ENCODE assay signal across 1 cellular context in genomic region chr17:32497431-32498205, GRCh38.
TF ChIP-seq lines count a peak whose summit lies in the region.

No MANE protein-coding gene starts in this region.

TF ChIP-seq in A549, 52 proteins besides CTCF, POLR2A, EP300 and RAD21 (continued from another document):
- TF ChIP-seq ELK1 (IDR thresholded peaks at IDR 0.05; ENCODE audit: low read depth, low read length) (no peak), PHF8 (IDR thresholded peaks at IDR 0.05; ENCODE audit: borderline replicate concordance, low read depth) (no peak), ATOH8 (CRISPR knock-in tag; IDR thresholded peaks at IDR 0.05; ENCODE audit: low read depth) (no peak), JUNB (IDR thresholded peaks at IDR 0.05) (no peak), CHD2 (IDR thresholded peaks at IDR 0.05; ENCODE audit: low read length, partially characterized antibody) (no peak), TP53 (CRISPR knock-in tag; IDR thresholded peaks at IDR 0.05) (no peak), MAZ (IDR thresholded peaks at IDR 0.05; ENCODE audit: borderline replicate concordance, low read depth, low read length) (no peak), EHMT2 (IDR thresholded peaks at IDR 0.05; ENCODE audit: low read depth) (no peak), MAFK (IDR thresholded peaks at IDR 0.05; ENCODE audit: partially characterized antibody) (no peak), HEYL (CRISPR knock-in tag; IDR thresholded peaks at IDR 0.05) (no peak)
TF ChIP-seq in A549: peak in this region for 0.
